Comparison of ENCODE assay signal across 10 cellular contexts in the genomic region with DNA sequence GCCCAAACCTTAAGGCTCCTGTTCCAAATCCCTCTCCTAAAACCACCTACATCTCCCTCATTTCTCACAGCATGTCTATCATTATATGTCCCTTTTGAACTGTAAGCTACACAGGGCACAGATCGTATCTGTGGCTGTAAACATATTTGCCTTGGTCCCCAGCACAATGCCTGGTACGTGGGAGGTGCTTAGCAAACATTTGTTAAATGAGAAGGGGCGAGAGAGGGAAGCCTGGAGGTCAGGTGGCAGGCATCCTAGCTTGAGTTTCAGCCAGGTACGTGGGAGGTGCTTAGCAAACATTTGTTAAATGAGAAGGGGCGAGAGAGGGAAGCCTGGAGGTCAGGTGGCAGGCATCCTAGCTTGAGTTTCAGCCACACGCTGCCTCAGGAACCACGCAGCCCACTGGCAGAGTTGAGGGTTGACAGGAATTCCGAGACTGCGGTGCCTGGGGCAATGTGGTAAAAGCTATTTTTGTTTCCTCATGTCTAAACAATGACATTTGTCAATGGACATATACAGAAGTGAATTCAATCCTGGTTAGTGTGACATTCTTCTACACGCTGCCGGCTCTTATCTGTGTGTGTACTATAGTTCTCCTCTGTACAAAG.
DNase-seq lines count a peak whose midpoint lies in the region; ATAC-seq, FAIRE-seq and TF ChIP-seq lines count a peak whose summit lies in the region.
"Had no signal": no experiment of that assay in that cellular context is flagged by ENCODE, and none has a peak within 500 bp of the region (broad histone marks: within the 10 kb centered on the region; RNA-seq: fewer than 3 reads in every experiment).

No MANE protein-coding gene starts in this region.

- H3K4me1 ChIP-seq in trophoblast cell (ENCODE audit: control insufficient read depth in 1 of 2, insufficient read depth in 2 of 2, low read length in 2 of 2) = peaks cover 11 to 19% of the 10 kb centered on the region in 2 experiments
- no peaks in the 10 kb centered on the region for H3K4me1 ChIP-seq in spleen

- no peak overlapping the region for H4K91ac ChIP-seq in trophoblast cell (ENCODE audit: low read depth, low read length)

- TF ChIP-seq POLR2A in H54 (IDR thresholded peaks at IDR 0.05; ENCODE audit: low read depth, low read length) = no peak
- TF ChIP-seq POLR2A in spleen (IDR thresholded peaks at IDR 0.05) = no peak

- no peak for TF ChIP-seq CTCF in spleen (IDR thresholded peaks at IDR 0.05 in 8 of 11, conservative IDR thresholded peaks at IDR 0.05 in 3 of 11)

- no peak for ATAC-seq in GM21786 (IDR thresholded peaks at IDR 0.05; ENCODE audit: unreplicated experiment)
- ATAC-seq: activated CD4-positive, alpha-beta T cell treated with anti-CD3 and anti-CD28 coated beads for 36 hours had no signal

- H3K9ac ChIP-seq in trophoblast cell (ENCODE audit: low read length) = no peak overlapping the region

- intact Hi-C loops in spleen (cut with DNase I; ENCODE audit: low total_unique reads) = no loop called here

- H3K27ac ChIP-seq in trophoblast cell (ENCODE audit: low read depth, low read length) = peak overlapping the region; percentile 57
- H3K27ac ChIP-seq in spleen = no peak overlapping the region

- H3K18ac ChIP-seq in trophoblast cell (ENCODE audit: low read length) = no peak overlapping the region

- DNase-seq in H54 (ENCODE audit: insufficient read length, low spot score) (peak; percentile 31), RPMI8226 (peak; percentile 61), foreskin melanocyte (peak; percentile 90), trophoblast cell (peak; percentile 99), putamen (ENCODE audit: low spot score) (no peak), KG1 (lab: John Stamatoyannopoulos, UW) (no peak), spleen (no peak)
- DNase-seq: activated CD4-positive, alpha-beta T cell treated with anti-CD3 and anti-CD28 coated beads for 36 hours; central memory CD4-positive, alpha-beta T cell had no signal

- no CpG with 5 or more reads among the region's 11 CpGs for WGBS in trophoblast cell (ENCODE audit: extremely low coverage, insufficient coverage, insufficient read length)
- WGBS in spleen, 5 donors = 68 to 78% (median 78%) methylated on average over 11 of the region's 11 CpGs

- H3K27me3 ChIP-seq in trophoblast cell (ENCODE audit: insufficient read depth, low read length) = no peaks in the 10 kb centered on the region
- no peaks in the 10 kb centered on the region for H3K27me3 ChIP-seq in spleen (replicated peaks in 1 of 7)

- no peak overlapping the region for H4K12ac ChIP-seq in trophoblast cell (ENCODE audit: low read depth, low read length)

- peaks cover 2% of the 10 kb centered on the region for H3K79me2 ChIP-seq in trophoblast cell (ENCODE audit: control insufficient read depth, insufficient read depth, low read length, poor library complexity)

- H3K9me3 ChIP-seq in trophoblast cell (ENCODE audit: insufficient read depth, low read depth, low read length) = no peaks in the 10 kb centered on the region
- no peaks in the 10 kb centered on the region for H3K9me3 ChIP-seq in spleen

- H3K4me2 ChIP-seq in trophoblast cell (ENCODE audit: low read length) = peak overlapping the region; percentile 29

- H3K36me3 ChIP-seq in trophoblast cell (ENCODE audit: control insufficient read depth in 1 of 2, insufficient read depth in 2 of 2, low read length in 2 of 2) = no peaks in the 10 kb centered on the region
- H3K36me3 ChIP-seq in spleen = no peaks in the 10 kb centered on the region

- no peak overlapping the region for H2AFZ ChIP-seq in trophoblast cell (ENCODE audit: insufficient read depth, low read length, poor library complexity)

- no peak overlapping the region for H3K23ac ChIP-seq in trophoblast cell (ENCODE audit: low read length)

- H3K79me1 ChIP-seq in trophoblast cell (ENCODE audit: low read length) = peaks cover 4% of the 10 kb centered on the region

- no peak overlapping the region for H3K4ac ChIP-seq in trophoblast cell (ENCODE audit: low read depth, low read length)

- no peak overlapping the region for H2BK5ac ChIP-seq in trophoblast cell (ENCODE audit: low read depth, low read length, poor library complexity)

- H3K14ac ChIP-seq in trophoblast cell (ENCODE audit: low read length) = no peak overlapping the region

- no peak overlapping the region for H4K8ac ChIP-seq in trophoblast cell (ENCODE audit: low read depth, low read length)

- peak overlapping the region; percentile 37 for H2BK120ac ChIP-seq in trophoblast cell (ENCODE audit: insufficient read depth, low read length, poor library complexity)

- no peak overlapping the region for H2AK5ac ChIP-seq in trophoblast cell (ENCODE audit: low read length)

- peak; percentile 87 for FAIRE-seq in H54 (lab: Jason Lieb, UNC)

- H3K4me3 ChIP-seq in trophoblast cell (ENCODE audit: low read depth, low read length) (no peak overlapping the region), spleen (no peak overlapping the region)

- peak overlapping the region; percentile 11 for H2BK12ac ChIP-seq in trophoblast cell (ENCODE audit: low read length)

Comparison
In these comparisons a context has a peak if more than half of its experiments do, and no peak if none do; other contexts are left out.
1. DNase-seq: peak in H54 (single experiment), RPMI8226 (single experiment), foreskin melanocyte (single experiment) and trophoblast cell (2 of 2); none in putamen (single experiment), KG1 (single experiment) and spleen (single experiment).